In the genomic region with DNA sequence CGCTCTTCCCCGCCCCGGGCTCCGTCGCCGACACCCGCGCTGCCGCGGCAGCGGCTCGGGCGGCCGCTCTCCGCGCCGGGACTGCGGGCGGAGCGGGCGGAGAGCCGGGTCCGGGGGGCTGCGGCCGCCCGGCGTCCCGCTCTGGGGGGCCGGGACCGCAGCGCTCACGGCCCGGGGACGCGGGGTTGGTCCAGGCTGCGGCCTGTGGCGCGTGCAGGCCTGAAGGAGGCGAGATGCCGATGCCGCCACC, we compare ENCODE assay signal across 9 cellular contexts. TPM values are rescaled to one million over a fixed set of nuclear protein-coding genes. Genes with fewer than 3 reads are reported as not detected.
DNase-seq lines count a peak whose midpoint lies in the region; FAIRE-seq and TF ChIP-seq lines count a peak whose summit lies in the region.
"Had no signal": no experiment of that assay in that cellular context is flagged by ENCODE, and none has a peak within 500 bp of the region (broad histone marks: within the 10 kb centered on the region; RNA-seq: fewer than 3 reads in every experiment).

No MANE protein-coding gene starts in this region.

- H3K9ac ChIP-seq in H9 (ENCODE audit: extremely low read depth, insufficient read length, low read length) (peak overlapping the region; percentile 43), astrocyte (ENCODE audit: low read length) (peak overlapping the region; percentile 88)

- H3K27me3 Mint-ChIP-seq in H9 (ENCODE audit: low read depth): no peaks in the 10 kb centered on the region; the same call in none of the 2 replicates
- no peaks in the 10 kb centered on the region for H3K27me3 Mint-ChIP-seq in astrocyte (ENCODE audit: low read depth, unreplicated experiment)
- H3K27me3 Mint-ChIP-seq: activated naive CD4-positive, alpha-beta T cell treated with anti-CD3 and anti-CD28 coated beads, Interleukin-2, amount 50 U/mL, for 24 hours had no signal

- H2BK5ac ChIP-seq in H9 (ENCODE audit: insufficient read length, low read length): no peak overlapping the region

- H3K4me3 Mint-ChIP-seq in H9: peak overlapping the region in 1 of 2 experiments; percentile 94; a peak in 3 of 5 replicates
- no peak overlapping the region for H3K4me3 Mint-ChIP-seq in astrocyte (ENCODE audit: unreplicated experiment)

- H3K4ac ChIP-seq in H9 (ENCODE audit: low read depth, low read length): no peak overlapping the region

- DNase-seq in H9 (no peak), astrocyte (ENCODE audit: low read depth) (no peak), islet precursor cell (peak; percentile 75), suprapubic skin (ENCODE audit: low spot score in 2 of 2) (no peak), NCI-H748 treated with DMSO at 0.1 percent for 48 hours (lab: John Stamatoyannopoulos, UW) (no peak)
- no peak for DNase-seq in effector CD8-positive, alpha-beta T cell (lab: John Stamatoyannopoulos, UW)
- no peak for DNase-seq in activated naive CD4-positive, alpha-beta T cell treated with Interleukin-2 at 50 U/mL for 16 hours
- no peak for DNase-seq in NK-92 treated with Interleukin-12 subunit alpha and Interleukin-12 subunit beta, amount 100 ng/mL, for 24 hours (lab: John Stamatoyannopoulos, UW)

- no peaks in the 10 kb centered on the region for H4K20me1 ChIP-seq in H9 (ENCODE audit: control insufficient read depth, insufficient read depth, insufficient read length)
- H4K20me1 ChIP-seq in astrocyte (ENCODE audit: insufficient read depth, low read length): peaks cover 32% of the 10 kb centered on the region

- H3K27ac Mint-ChIP-seq in H9: no peak overlapping the region
- no peak overlapping the region for H3K27ac Mint-ChIP-seq in astrocyte (ENCODE audit: unreplicated experiment)

- H3K4me1 Mint-ChIP-seq in H9 (peaks cover 45 to 48% of the 10 kb centered on the region in 2 experiments), astrocyte (ENCODE audit: low read depth, unreplicated experiment) (peaks cover 33% of the 10 kb centered on the region)

- no peak overlapping the region for H3K56ac ChIP-seq in H9 (ENCODE audit: insufficient read length, low read depth, low read length)

- peaks cover 12% of the 10 kb centered on the region for H3K23me2 ChIP-seq in H9 (ENCODE audit: insufficient read length, low read depth, low read length, poor library complexity, severe bottlenecking)

- H3K79me2 ChIP-seq in H9 (ENCODE audit: insufficient read depth, low read length) (peaks cover 35% of the 10 kb centered on the region), astrocyte (ENCODE audit: insufficient read depth, low read length) (peaks cover 43% of the 10 kb centered on the region)

- peak overlapping the region; percentile 77; the same call in 1 of the 2 replicates for H3K14ac ChIP-seq in H9 (ENCODE audit: insufficient read depth, low read length)

- no peak overlapping the region for H3K27ac ChIP-seq in H9 (ENCODE audit: insufficient read length, low read depth, low read length)
- H3K27ac ChIP-seq in astrocyte (ENCODE audit: low read depth, low read length): peak overlapping the region; percentile 78
- H3K27ac ChIP-seq in suprapubic skin: peak overlapping the region; percentile 92

- peaks cover 15 to 20% (median 18%) of the 10 kb centered on the region in 3 experiments for H3K36me3 Mint-ChIP-seq in H9 (ENCODE audit: insufficient read depth in 1 of 3, low read depth in 3 of 3)
- H3K36me3 Mint-ChIP-seq in astrocyte (ENCODE audit: low read depth, unreplicated experiment): peaks cover 4% of the 10 kb centered on the region
- H3K36me3 Mint-ChIP-seq: activated naive CD4-positive, alpha-beta T cell treated with anti-CD3 and anti-CD28 coated beads, Interleukin-2, amount 50 U/mL, for 24 hours had no signal

- H2AFZ ChIP-seq in H9 (ENCODE audit: low read length): no peak overlapping the region
- H2AFZ ChIP-seq in astrocyte (ENCODE audit: low read depth, low read length): peak overlapping the region; percentile 51

- H2BK120ac ChIP-seq in H9 (ENCODE audit: low read depth, low read length, poor library complexity, severe bottlenecking): no peak overlapping the region

- H2BK20ac ChIP-seq in H9 (ENCODE audit: low read depth, low read length, poor library complexity, severe bottlenecking): no peak overlapping the region

- no peak overlapping the region for H3K23ac ChIP-seq in H9 (ENCODE audit: insufficient read length, low read depth, low read length)

- H2AK5ac ChIP-seq in H9 (ENCODE audit: insufficient read length, low read length): no peak overlapping the region

- H4K5ac ChIP-seq in H9 (ENCODE audit: insufficient read length, low read depth, low read length): no peak overlapping the region

- H3K27me3 ChIP-seq in H9 (ENCODE audit: insufficient read depth, low read length): no peaks in the 10 kb centered on the region
- no peaks in the 10 kb centered on the region for H3K27me3 ChIP-seq in astrocyte (ENCODE audit: insufficient read depth, low read length)
- H3K27me3 ChIP-seq in suprapubic skin: no peaks in the 10 kb centered on the region

- peaks cover 4% of the 10 kb centered on the region for H3K79me1 ChIP-seq in H9 (ENCODE audit: insufficient read depth, low read depth, low read length, poor library complexity, severe bottlenecking)

- no peak overlapping the region for H2BK15ac ChIP-seq in H9 (ENCODE audit: low read depth, low read length)

- TF ChIP-seq POLR2A in suprapubic skin (IDR thresholded peaks at IDR 0.05): no peak

- WGBS in H9 (ENCODE audit: extremely low coverage, insufficient read length, low lambda C conversion rate): no CpG with 5 or more reads among the region's 41 CpGs
- 0% methylated on average over 12 of the region's 41 CpGs for WGBS in suprapubic skin

- H4K8ac ChIP-seq in H9 (replicated peaks; ENCODE audit: insufficient read length, low read depth, low read length): no peak overlapping the region

- H3K9me3 ChIP-seq in H9 (ENCODE audit: control insufficient read depth, low read depth, low read length) (no peaks in the 10 kb centered on the region), astrocyte (ENCODE audit: insufficient read depth, low read depth, low read length) (no peaks in the 10 kb centered on the region), suprapubic skin (no peaks in the 10 kb centered on the region)

- TF ChIP-seq EP300 in suprapubic skin (IDR thresholded peaks at IDR 0.05): no peak

- H3T11ph ChIP-seq in H9 (ENCODE audit: low read length): no peak overlapping the region

- FAIRE-seq in astrocyte (lab: Jason Lieb, UNC): no peak

- H3K9me3 Mint-ChIP-seq in H9: peaks cover 0 to 4% of the 10 kb centered on the region in 2 experiments; a peak in 3 of 5 replicates
- no peaks in the 10 kb centered on the region for H3K9me3 Mint-ChIP-seq in astrocyte (ENCODE audit: unreplicated experiment)
- H3K9me3 Mint-ChIP-seq: activated naive CD4-positive, alpha-beta T cell treated with anti-CD3 and anti-CD28 coated beads, Interleukin-2, amount 50 U/mL, for 24 hours had no signal

- H2BK12ac ChIP-seq in H9 (ENCODE audit: insufficient read length, low read depth, low read length): no peak overlapping the region

- no peak overlapping the region for H3K18ac ChIP-seq in H9 (ENCODE audit: insufficient read length, low read depth, low read length)

- H3K4me3 ChIP-seq in astrocyte (ENCODE audit: insufficient read depth, low read depth, low read length) (peak overlapping the region; percentile 82), suprapubic skin (peak overlapping the region; percentile 94)

- no peak for TF ChIP-seq CTCF in H9 (conservative IDR thresholded peaks at IDR 0.05)
- no peak for TF ChIP-seq CTCF in astrocyte (IDR thresholded peaks at IDR 0.05; ENCODE audit: insufficient read depth, low read depth, low read length)
- TF ChIP-seq CTCF in suprapubic skin (IDR thresholded peaks at IDR 0.05): no peak

- H3K36me3 ChIP-seq in astrocyte (ENCODE audit: insufficient read depth, low read length) (no peaks in the 10 kb centered on the region), suprapubic skin (no peaks in the 10 kb centered on the region)

- H3K4me1 ChIP-seq in H9 (ENCODE audit: insufficient read depth, low read length) (peaks cover 20% of the 10 kb centered on the region), astrocyte (ENCODE audit: insufficient read depth, low read length) (peaks cover 12% of the 10 kb centered on the region), suprapubic skin (peaks cover 11% of the 10 kb centered on the region)

- H4K91ac ChIP-seq in H9 (ENCODE audit: insufficient read length, low read depth, low read length): no peak overlapping the region

- H3K4me2 ChIP-seq in H9 (ENCODE audit: insufficient read depth, insufficient read length, low read length): peak overlapping the region; percentile 89
- peak overlapping the region; percentile 91 for H3K4me2 ChIP-seq in astrocyte (ENCODE audit: low read length)

RNA-seq across cellular contexts. Expression of gene GALNT7, which starts 0.5 kb away (rescaled TPM):
- 55.3 and 57.3 TPM in 2 replicates for total RNA-seq in H9 (2021)
- total RNA-seq in astrocyte: 97.6 and 98.5 TPM in 2 replicates
- 10 to 100 TPM in 2 of 4 donors, 1 to 10 TPM in 2; 7.9 to 13.4 (median 9.5) TPM for total RNA-seq in suprapubic skin
